In the genomic region with DNA sequence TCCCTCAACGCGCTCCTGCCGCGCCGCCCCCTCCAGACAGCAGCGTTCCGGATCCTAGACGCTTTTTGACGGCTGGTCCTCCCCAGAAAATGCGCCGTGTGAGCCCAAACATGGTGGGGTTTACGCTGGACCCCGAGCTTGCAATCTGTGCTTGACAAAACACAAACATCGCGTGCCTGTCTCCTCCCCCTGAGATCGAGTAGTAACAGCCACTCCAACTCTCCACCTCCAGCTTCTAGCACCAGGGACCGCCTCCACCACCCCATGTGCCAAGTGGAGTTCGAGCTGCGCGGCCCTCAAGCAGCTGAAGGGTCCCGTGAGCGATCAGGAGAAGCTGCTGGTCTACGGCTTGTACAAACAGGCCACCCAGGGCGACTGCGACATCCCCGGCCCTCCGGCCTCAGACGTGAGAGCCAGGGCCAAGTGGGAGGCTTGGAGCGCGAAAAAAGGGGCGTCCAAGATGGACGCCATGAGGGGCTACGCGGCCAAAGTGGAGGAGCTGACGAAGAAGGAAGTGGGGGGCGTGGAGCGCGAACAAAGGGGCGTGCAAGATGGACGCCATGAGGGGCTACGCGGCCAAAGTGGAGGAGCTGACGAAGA, we compare ENCODE assay signal across 8 cellular contexts. TPM values are rescaled to one million over a fixed set of nuclear protein-coding genes. Genes with fewer than 3 reads are reported as not detected.
A peak's percentile ranks its signal among the peaks of the same experiment; 100 is the strongest.
DNase-seq lines count a peak whose midpoint lies in the region; ATAC-seq, FAIRE-seq and TF ChIP-seq lines count a peak whose summit lies in the region.

No MANE protein-coding gene starts in this region.

- H3K4me3 ChIP-seq in muscle layer of duodenum (ENCODE audit: low read depth in 1 of 2, low read length in 2 of 2) = peak overlapping the region; percentile 79 to 87
- H3K4me3 ChIP-seq in vagina = peak overlapping the region; percentile 55 to 83

- DNase-seq in T-helper 17 cell = peak in 1 of 3 donors; percentile 11
- DNase-seq in vagina (ENCODE audit: extremely low spot score in 2 of 2) = no peak
- DNase-seq in GM19239 (ENCODE audit: insufficient read length, low spot score) = no peak
- no peak for DNase-seq in Kasumi-1 (lab: John Stamatoyannopoulos, UW)

- peak; percentile 4 for ATAC-seq in HG03135 (IDR thresholded peaks at IDR 0.05; ENCODE audit: unreplicated experiment)
- ATAC-seq in T-helper 17 cell = peak; percentile 7
- peak; percentile 50 for ATAC-seq in esophagus mucosa

- H3K9me3 ChIP-seq in ES-I3 (ENCODE audit: control insufficient read depth, insufficient read depth, low read length) (peaks cover 4% of the 10 kb centered on the region; the same call in 1 of the 2 replicates), T-helper 17 cell (ENCODE audit: control insufficient read depth, low read length, poor library complexity, severe bottlenecking) (no peaks in the 10 kb centered on the region), muscle layer of duodenum (ENCODE audit: control insufficient read depth in 1 of 2, low read length in 2 of 2) (no peaks in the 10 kb centered on the region), vagina (no peaks in the 10 kb centered on the region)

- peaks cover 35% of the 10 kb centered on the region for H3K4me1 Mint-ChIP-seq in T-helper 17 cell

- H3K27me3 Mint-ChIP-seq in T-helper 17 cell = no peaks in the 10 kb centered on the region

- TF ChIP-seq CTCF in vagina (IDR thresholded peaks at IDR 0.05) = no peak

- no peak for FAIRE-seq in GM19239 (lab: Jason Lieb, UNC)

- no peak overlapping the region for H3K27ac ChIP-seq in muscle layer of duodenum (ENCODE audit: low read length)
- peak overlapping the region; percentile 90 for H3K27ac ChIP-seq in vagina

- TF ChIP-seq POLR2A in vagina (IDR thresholded peaks at IDR 0.05) = no peak

- H3K4me3 Mint-ChIP-seq in T-helper 17 cell = peak overlapping the region; percentile 95

- peaks cover 5% of the 10 kb centered on the region for H3K36me3 Mint-ChIP-seq in T-helper 17 cell (ENCODE audit: low read depth)

- H3K27me3 ChIP-seq in muscle layer of duodenum (ENCODE audit: low read depth, low read length) (no peaks in the 10 kb centered on the region), vagina (no peaks in the 10 kb centered on the region)

- peak overlapping the region; percentile 65 for H3K9ac ChIP-seq in ES-I3 (ENCODE audit: low read depth, low read length)

- peak overlapping the region; percentile 94 for H3K27ac Mint-ChIP-seq in T-helper 17 cell

- peaks cover 19% of the 10 kb centered on the region for H3K36me3 ChIP-seq in ES-I3 (ENCODE audit: insufficient read depth, low read length)
- peaks cover 0 to 8% of the 10 kb centered on the region in 2 donors for H3K36me3 ChIP-seq in muscle layer of duodenum (ENCODE audit: control insufficient read depth in 1 of 2, insufficient read depth in 2 of 2, low read length in 2 of 2)
- peaks cover 0 to 6% of the 10 kb centered on the region in 2 donors for H3K36me3 ChIP-seq in vagina

- intact Hi-C loops in vagina (cut with DNase I) = no loop called here

- H3K4me1 ChIP-seq in ES-I3 (ENCODE audit: insufficient read depth, low read length) (no peaks in the 10 kb centered on the region; the same call in 1 of the 2 replicates), muscle layer of duodenum (ENCODE audit: control insufficient read depth in 1 of 2, insufficient read depth in 2 of 2, low read length in 2 of 2) (peaks cover 0 to 11% of the 10 kb centered on the region in 2 donors), vagina (peaks cover 21% of the 10 kb centered on the region)

RNA-seq across cellular contexts. Expression of gene GEMIN4, which starts 0.7 kb away (rescaled TPM):
- total RNA-seq in T-helper 17 cell (10 to 100 TPM; 11.5 to 13.4 TPM), esophagus mucosa (20.1 TPM), vagina (22.3 TPM)

RNA-seq across cellular contexts. Expression of gene TLCD3A, which starts 20.3 kb away (rescaled TPM):
- total RNA-seq in T-helper 17 cell (1 to 10 TPM in 1 of 2 donors, under 1 TPM in 1; 0.85 to 1.8 TPM), esophagus mucosa (29.6 TPM), vagina (18.7 TPM)

RNA-seq across cellular contexts. Expression of gene GLOD4, which starts 29.4 kb away (rescaled TPM):
- 10 to 100 TPM; 60.6 to 64.8 TPM for total RNA-seq in T-helper 17 cell
- total RNA-seq in esophagus mucosa = 48.8 TPM
- total RNA-seq in vagina = 36.8 TPM

RNA-seq across cellular contexts. Expression of gene MRM3, which starts 29.4 kb away (rescaled TPM):
- total RNA-seq in T-helper 17 cell (10 to 100 TPM; 28.1 to 29.6 TPM), esophagus mucosa (12.6 TPM), vagina (3.7 TPM)

RNA-seq across cellular contexts. Expression of gene VPS53, which starts 38.1 kb away (rescaled TPM):
- total RNA-seq in T-helper 17 cell (10 to 100 TPM; 57.8 to 80.7 TPM), esophagus mucosa (58.3 TPM), vagina (44.0 TPM)
